Comparison of ENCODE assay signal across 19 cellular contexts in genomic region chr9:36325081-36325828, GRCh38.
DNase-seq lines count a peak whose midpoint lies in the region; ATAC-seq, FAIRE-seq and TF ChIP-seq lines count a peak whose summit lies in the region.
"Had no signal": no experiment of that assay in that cellular context is flagged by ENCODE, and none has a peak within 500 bp of the region (broad histone marks: within the 10 kb centered on the region; RNA-seq: fewer than 3 reads in every experiment).

No MANE protein-coding gene starts in this region.

- no peak overlapping the region for H2AFZ ChIP-seq in HepG2 (ENCODE audit: low read length)

- no peaks in the 10 kb centered on the region for H3K36me3 ChIP-seq in HepG2 (replicated peaks in 1 of 2; ENCODE audit: control insufficient read depth in 1 of 2, insufficient read depth in 2 of 2, low read length in 2 of 2)
- H3K36me3 ChIP-seq: thyroid gland had no signal

- TF ChIP-seq CTCF in NB4 (IDR thresholded peaks at IDR 0.05; ENCODE audit: low read depth, low read length) (no peak), HepG2 (CRISPR knock-in tag; IDR thresholded peaks at IDR 0.05) (no peak)
- TF ChIP-seq CTCF in CD4-positive, alpha-beta T cell (IDR thresholded peaks at IDR 0.05): no peak

- CTCF ChIA-PET in HepG2 (lab: Yijun Ruan, JAX; ENCODE audit: low intra/inter-chr PET ratio, low total read pairs): no interaction called here
- CTCF ChIA-PET in CD4-positive, alpha-beta T cell (lab: Charles Lee): no interaction called here

- H3K9ac ChIP-seq in HepG2 (ENCODE audit: insufficient read depth, low read depth, low read length): peak overlapping the region; percentile 32

- no peaks in the 10 kb centered on the region for H3K27me3 ChIP-seq in HepG2 (ENCODE audit: control insufficient read depth in 1 of 2, insufficient read depth in 2 of 2, low read length in 2 of 2)
- no peaks in the 10 kb centered on the region for H3K27me3 ChIP-seq in CD4-positive, alpha-beta T cell (ENCODE audit: control insufficient read depth, insufficient read depth, low read length)
- H3K27me3 ChIP-seq: foreskin keratinocyte, thyroid gland had no signal

- H3K27ac ChIP-seq in HepG2 (ENCODE audit: extremely low read length, insufficient read depth, low read length) (no peak overlapping the region), substantia nigra (ENCODE audit: low read depth, low read length, poor library complexity, severe bottlenecking) (peak overlapping the region; percentile 10)
- H3K27ac ChIP-seq in CD4-positive, alpha-beta T cell (ENCODE audit: low read depth, low read length): no peak overlapping the region
- H3K27ac ChIP-seq: epithelial cell of prostate, foreskin keratinocyte, thyroid gland had no signal

- intact Hi-C loops in dendritic cell treated with granulocyte-macrophage colony-stimulating factor and Interleukin-4, amounts not matched to agents 40 ng/mL and 50 ng/mL, for 4 days (cut with micrococcal nuclease): no loop called here
- intact Hi-C loops in HepG2 (cut with micrococcal nuclease; ENCODE audit: unreplicated experiment): no loop called here
- intact Hi-C loops in CD4-positive, alpha-beta T cell (cut with DNase I, micrococcal nuclease): no loop called here

- no peaks in the 10 kb centered on the region for H3K9me3 ChIP-seq in HepG2 (ENCODE audit: low read length)
- no peaks in the 10 kb centered on the region for H3K9me3 ChIP-seq in CD4-positive, alpha-beta T cell (ENCODE audit: control insufficient read depth, low read length)
- H3K9me3 ChIP-seq: thyroid gland had no signal

- no peaks in the 10 kb centered on the region for H3K27me3 Mint-ChIP-seq in dendritic cell treated with granulocyte-macrophage colony-stimulating factor and Interleukin-4, amounts not matched to agents 40 ng/mL and 50 ng/mL, for 4 days
- H3K27me3 Mint-ChIP-seq in CD4-positive, alpha-beta T cell: no peaks in the 10 kb centered on the region
- H3K27me3 Mint-ChIP-seq: activated naive CD8-positive, alpha-beta T cell treated with anti-CD3 and anti-CD28 coated beads, Interleukin-2, amount 50 U/mL, for 24 hours; activated T-helper 17 cell treated with anti-CD3 and anti-CD28 coated beads, Interleukin-2, amount 50 U/mL, for 72 hours had no signal

- no peaks in the 10 kb centered on the region for H3K36me3 Mint-ChIP-seq in dendritic cell treated with granulocyte-macrophage colony-stimulating factor and Interleukin-4, amounts not matched to agents 40 ng/mL and 50 ng/mL, for 4 days (ENCODE audit: low read depth)
- H3K36me3 Mint-ChIP-seq in CD4-positive, alpha-beta T cell (ENCODE audit: low read depth): no peaks in the 10 kb centered on the region

- no peak for FAIRE-seq in HepG2 (lab: Jason Lieb, UNC)
- FAIRE-seq: bronchial epithelial cell had no signal

- TF ChIP-seq POLR2A in NB4 (IDR thresholded peaks at IDR 0.05; ENCODE audit: extremely low read depth, insufficient read length): no peak
- no peak for TF ChIP-seq POLR2A in HepG2 (IDR thresholded peaks at IDR 0.05; ENCODE audit: insufficient read depth in 1 of 2, low read depth in 2 of 2, low read length in 2 of 2)

- H3K4me2 ChIP-seq in HepG2 (ENCODE audit: low read depth, low read length): peak overlapping the region; percentile 56

- POLR2A ChIA-PET in HepG2 (lab: Yijun Ruan, JAX): interaction anchor here (1.6 kb wide), 1 partner anchor 67 kb away, joined by 10 read pairs; the partner anchor contains the start of gene GNE
- POLR2A ChIA-PET in CD4-positive, alpha-beta T cell (lab: Charles Lee): no interaction called here

- in situ Hi-C loops in HepG2 (cut with HindIII; ENCODE audit: extremely low pct_ligation_motif_present, low pct_unique_long_range_greater_than_20kb): loop anchor here (5.0 kb wide), 1 partner anchor 78 kb away; no protein-coding TSS in a partner anchor

- peak; percentile 32 for DNase-seq in NB4 (ENCODE audit: low read depth)
- DNase-seq in HepG2 (ENCODE audit: low spot score): no peak
- peak in 5 of 49 donors; percentile 9 to 15 (median 12) for DNase-seq in substantia nigra (lab: John Stamatoyannopoulos, UW)
- no peak for DNase-seq in NK-92 (lab: John Stamatoyannopoulos, UW; ENCODE audit: unreplicated experiment)
- no peak for DNase-seq in CD4-positive, alpha-beta T cell
- DNase-seq in COR-L47 (lab: John Stamatoyannopoulos, UW): no peak
- DNase-seq: activated CD4-positive, CD25-positive, alpha-beta regulatory T cell treated with anti-CD3 and anti-CD28 coated beads, Interleukin-2, amount 50 U/mL, for 72 hours; activated naive CD8-positive, alpha-beta T cell treated with anti-CD3 and anti-CD28 coated beads, Interleukin-2, amount 50 U/mL, for 24 hours; foreskin keratinocyte; midbrain; PC-3; T1000; thyroid gland had no signal

- no TSS peak for BruUV-seq in HepG2 (replicated peaks; lab: Mats Ljungman, UMichigan)

- H3K79me2 ChIP-seq in HepG2 (ENCODE audit: insufficient read depth, low read length): no peaks in the 10 kb centered on the region

- peak; percentile 81 for ATAC-seq in HepG2
- no peak for ATAC-seq in CD4-positive, alpha-beta T cell (ENCODE audit: poor library complexity)
- ATAC-seq: activated naive CD8-positive, alpha-beta T cell treated with anti-CD3 and anti-CD28 coated beads, Interleukin-2, amount 50 U/mL, for 24 hours; activated T-helper 17 cell treated with anti-CD3 and anti-CD28 coated beads, Interleukin-2, amount 50 U/mL, for 72 hours; foreskin keratinocyte; PC-3; stimulated activated effector memory CD8-positive, alpha-beta T cell treated with anti-CD3 and anti-CD28 coated beads, Interleukin-12 subunit alpha, Interleukin-12 subunit beta, amount 100 ng/mL, for 72 hours had no signal

- 83% methylated on average over 19 of the region's 24 CpGs for WGBS in HepG2 (ENCODE audit: low lambda C conversion rate)

- TF ChIP-seq EP300 in HepG2 (IDR thresholded peaks at IDR 0.05; ENCODE audit: low read depth in 2 of 2, low read length in 2 of 2) (no peak), HepG2 (CRISPR knock-in tag; IDR thresholded peaks at IDR 0.05; ENCODE audit: borderline replicate concordance) (no peak)

- no peak for TF ChIP-seq RAD21 in HepG2 (CRISPR knock-in tag; IDR thresholded peaks at IDR 0.05)

- H3K4me1 ChIP-seq in HepG2 (ENCODE audit: insufficient read depth, low read length): peaks cover 44% of the 10 kb centered on the region
- H3K4me1 ChIP-seq: thyroid gland had no signal

- H3K4me1 Mint-ChIP-seq in dendritic cell treated with granulocyte-macrophage colony-stimulating factor and Interleukin-4, amounts not matched to agents 40 ng/mL and 50 ng/mL, for 4 days (ENCODE audit: low read depth): peaks cover 18% of the 10 kb centered on the region
- peaks cover 5% of the 10 kb centered on the region for H3K4me1 Mint-ChIP-seq in CD4-positive, alpha-beta T cell (ENCODE audit: low read depth)
- H3K4me1 Mint-ChIP-seq: activated T-helper 17 cell treated with anti-CD3 and anti-CD28 coated beads, Interleukin-2, amount 50 U/mL, for 72 hours; stimulated activated effector memory CD8-positive, alpha-beta T cell treated with anti-CD3 and anti-CD28 coated beads, Interleukin-12 subunit alpha, Interleukin-12 subunit beta, amount 100 ng/mL, for 72 hours had no signal

- H3K9me3 Mint-ChIP-seq in dendritic cell treated with granulocyte-macrophage colony-stimulating factor and Interleukin-4, amounts not matched to agents 40 ng/mL and 50 ng/mL, for 4 days: no peaks in the 10 kb centered on the region
- H3K9me3 Mint-ChIP-seq in CD4-positive, alpha-beta T cell: no peaks in the 10 kb centered on the region
- H3K9me3 Mint-ChIP-seq: activated naive CD8-positive, alpha-beta T cell treated with anti-CD3 and anti-CD28 coated beads, Interleukin-2, amount 50 U/mL, for 24 hours; activated T-helper 17 cell treated with anti-CD3 and anti-CD28 coated beads, Interleukin-2, amount 50 U/mL, for 72 hours; stimulated activated effector memory CD8-positive, alpha-beta T cell treated with anti-CD3 and anti-CD28 coated beads, Interleukin-12 subunit alpha, Interleukin-12 subunit beta, amount 100 ng/mL, for 72 hours had no signal

- H3K4me3 Mint-ChIP-seq in dendritic cell treated with granulocyte-macrophage colony-stimulating factor and Interleukin-4, amounts not matched to agents 40 ng/mL and 50 ng/mL, for 4 days: no peak overlapping the region
- no peak overlapping the region for H3K4me3 Mint-ChIP-seq in CD4-positive, alpha-beta T cell
- H3K4me3 Mint-ChIP-seq: activated naive CD8-positive, alpha-beta T cell treated with anti-CD3 and anti-CD28 coated beads, Interleukin-2, amount 50 U/mL, for 24 hours; activated T-helper 17 cell treated with anti-CD3 and anti-CD28 coated beads, Interleukin-2, amount 50 U/mL, for 72 hours; nephron; stimulated activated effector memory CD8-positive, alpha-beta T cell treated with anti-CD3 and anti-CD28 coated beads, Interleukin-12 subunit alpha, Interleukin-12 subunit beta, amount 100 ng/mL, for 72 hours had no signal

- H4K20me1 ChIP-seq in HepG2 (ENCODE audit: insufficient read depth, low read length): no peaks in the 10 kb centered on the region

- H3K27ac Mint-ChIP-seq in dendritic cell treated with granulocyte-macrophage colony-stimulating factor and Interleukin-4, amounts not matched to agents 40 ng/mL and 50 ng/mL, for 4 days: peak overlapping the region; percentile 68
- no peak overlapping the region for H3K27ac Mint-ChIP-seq in CD4-positive, alpha-beta T cell
- H3K27ac Mint-ChIP-seq: activated naive CD8-positive, alpha-beta T cell treated with anti-CD3 and anti-CD28 coated beads, Interleukin-2, amount 50 U/mL, for 24 hours; activated T-helper 17 cell treated with anti-CD3 and anti-CD28 coated beads, Interleukin-2, amount 50 U/mL, for 72 hours; nephron; stimulated activated effector memory CD8-positive, alpha-beta T cell treated with anti-CD3 and anti-CD28 coated beads, Interleukin-12 subunit alpha, Interleukin-12 subunit beta, amount 100 ng/mL, for 72 hours had no signal

- H3K4me3 ChIP-seq in NB4 (ENCODE audit: low read depth, low read length): no peak overlapping the region
- H3K4me3 ChIP-seq in HepG2 (replicated peaks in 1 of 3; ENCODE audit: insufficient read depth in 1 of 3, low read depth in 2 of 3, low read length in 3 of 3): peak overlapping the region in 1 of 3 experiments; percentile 22; a peak in 1 of 6 replicates
- H3K4me3 ChIP-seq: thyroid gland had no signal

TF ChIP-seq in HepG2, 621 proteins besides CTCF, POLR2A, EP300 and RAD21 (continues in another document):
- TF ChIP-seq BCL6 (CRISPR knock-in tag; IDR thresholded peaks at IDR 0.05) (0 out of 2 replicates have a peak, but pooled peaks have one; percentile 13), MEIS2 (CRISPR knock-in tag; IDR thresholded peaks at IDR 0.05) (no peak), KLF16 (CRISPR knock-in tag; IDR thresholded peaks at IDR 0.05) (no peak), ZNF788 (CRISPR knock-in tag; IDR thresholded peaks at IDR 0.05; ENCODE audit: borderline replicate concordance) (no peak), DRAP1 (CRISPR knock-in tag; IDR thresholded peaks at IDR 0.05) (no peak), NCOA2 (CRISPR knock-in tag; IDR thresholded peaks at IDR 0.05) (no peak), PHF8 (CRISPR knock-in tag; IDR thresholded peaks at IDR 0.05) (no peak), ZNF331 (CRISPR knock-in tag; IDR thresholded peaks at IDR 0.05) (no peak)
